In genomic region chr5:73027816-73028215, GRCh38 we compare ENCODE assay signal across 33 cellular contexts.
"Had no signal": no experiment of that assay in that cellular context is flagged by ENCODE, and none has a peak within 500 bp of the region (broad histone marks: within the 10 kb centered on the region; RNA-seq: fewer than 3 reads in every experiment).

No MANE protein-coding gene starts in this region.

- H3K9me3 Mint-ChIP-seq: activated CD4-positive, alpha-beta memory T cell treated with anti-CD3 and anti-CD28 coated beads, Interleukin-2, amount 10 ng/mL, durations not matched to agents 7 days and 5 days; activated CD4-positive, alpha-beta T cell treated with anti-CD3 and anti-CD28 coated beads, Interleukin-2, amount 10 ng/mL, durations not matched to agents 7 days and 5 days; activated naive CD4-positive, alpha-beta T cell treated with anti-CD3 and anti-CD28 coated beads, Interleukin-2, amount 10 ng/mL, durations not matched to agents 7 days and 5 days; activated naive CD4-positive, alpha-beta T cell treated with anti-CD3 and anti-CD28 coated beads, Interleukin-2, amount 50 U/mL, for 72 hours; activated naive CD8-positive, alpha-beta T cell treated with anti-CD3 and anti-CD28 coated beads, Interleukin-2, amount 10 ng/mL, durations not matched to agents 7 days and 5 days; activated T-cell treated with anti-CD3 and anti-CD28 coated beads, Interleukin-2, amount 50 U/mL, for 24 hours; activated T-cell treated with anti-CD3 and anti-CD28 coated beads, Interleukin-2, amount 50 U/mL, for 72 hours; brain; dendritic cell treated with granulocyte-macrophage colony-stimulating factor and Interleukin-4, amounts not matched to agents 40 ng/mL and 50 ng/mL, for 4 days; T-cell; T-helper 1 cell treated with Interleukin-12 subunit alpha and Interleukin-12 subunit beta and Interleukin-4 antibody, amounts not matched to agents 30 μg/mL and 1 μg/mL, for 36 hours had no signal

- H3K4me1 ChIP-seq: breast epithelium, esophagus muscularis mucosa had no signal

- ATAC-seq: activated naive CD4-positive, alpha-beta T cell treated with anti-CD3 and anti-CD28 coated beads, Interleukin-2, amount 50 U/mL, for 72 hours; activated T-cell treated with anti-CD3 and anti-CD28 coated beads, Interleukin-2, amount 50 U/mL, for 72 hours; foreskin keratinocyte; gastrocnemius medialis; heart left ventricle; T-cell had no signal

- H3K4me3 Mint-ChIP-seq: activated CD4-positive, alpha-beta memory T cell treated with anti-CD3 and anti-CD28 coated beads, Interleukin-2, amount 10 ng/mL, durations not matched to agents 7 days and 5 days; activated CD4-positive, alpha-beta T cell treated with anti-CD3 and anti-CD28 coated beads, Interleukin-2, amount 10 ng/mL, durations not matched to agents 7 days and 5 days; activated naive CD4-positive, alpha-beta T cell treated with anti-CD3 and anti-CD28 coated beads, Interleukin-2, amount 10 ng/mL, durations not matched to agents 7 days and 5 days; activated naive CD8-positive, alpha-beta T cell treated with anti-CD3 and anti-CD28 coated beads, Interleukin-2, amount 10 ng/mL, durations not matched to agents 7 days and 5 days; activated T-cell treated with anti-CD3 and anti-CD28 coated beads, Interleukin-2, amount 50 U/mL, for 24 hours; activated T-cell treated with anti-CD3 and anti-CD28 coated beads, Interleukin-2, amount 50 U/mL, for 72 hours; brain; dendritic cell treated with granulocyte-macrophage colony-stimulating factor and Interleukin-4, amounts not matched to agents 40 ng/mL and 50 ng/mL, for 4 days; T-cell; T-helper 1 cell treated with Interleukin-12 subunit alpha and Interleukin-12 subunit beta and Interleukin-4 antibody, amounts not matched to agents 30 μg/mL and 1 μg/mL, for 36 hours had no signal

- DNase-seq: activated CD4-positive, alpha-beta memory T cell treated with anti-CD3 and anti-CD28 coated beads, Interleukin-2, amount 10 ng/mL, durations not matched to agents 7 days and 5 days; activated CD4-positive, alpha-beta T cell treated with anti-CD3 and anti-CD28 coated beads for 4 hours; activated CD4-positive, alpha-beta T cell treated with anti-CD3 and anti-CD28 coated beads, Interleukin-2, amount 10 ng/mL, durations not matched to agents 7 days and 5 days; activated CD4-positive, alpha-beta T cell treated with anti-CD3 and anti-CD28 coated beads, Interleukin-2, amount 50 U/mL, for 4 hours; activated CD4-positive, CD25-positive, alpha-beta regulatory T cell; activated CD4-positive, CD25-positive, alpha-beta regulatory T cell treated with anti-CD3 and anti-CD28 coated beads, Interleukin-2, amount 50 U/mL, for 72 hours; activated CD8-positive, alpha-beta memory T cell treated with anti-CD3 and anti-CD28 coated beads, Interleukin-2, amount 50 U/mL, for 48 hours; activated gamma-delta T cell; activated naive CD4-positive, alpha-beta T cell; activated naive CD4-positive, alpha-beta T cell treated with anti-CD3 and anti-CD28 coated beads, Interleukin-2, amount 10 ng/mL, durations not matched to agents 7 days and 5 days; activated naive CD8-positive, alpha-beta T cell treated with anti-CD3 and anti-CD28 coated beads, Interleukin-2, amount 10 ng/mL, durations not matched to agents 7 days and 5 days; activated T-cell treated with anti-CD3 and anti-CD28 coated beads for 4 hours; activated T-cell treated with anti-CD3 and anti-CD28 coated beads, Interleukin-2, amount 50 U/mL, for 24 hours; activated T-cell treated with anti-CD3 and anti-CD28 coated beads, Interleukin-2, amount 50 U/mL, for 72 hours; central memory CD4-positive, alpha-beta T cell; dorsolateral prefrontal cortex; effector memory CD4-positive, alpha-beta T cell; foreskin keratinocyte; gastrocnemius medialis; glutamatergic neuron; heart left ventricle; T-cell; T-helper 9 cell; WERI-Rb-1 had no signal

- H3K27me3 ChIP-seq: ascending aorta, breast epithelium, cardiac muscle cell, dorsolateral prefrontal cortex, esophagus muscularis mucosa, foreskin keratinocyte, gastrocnemius medialis, heart left ventricle had no signal

- H3K36me3 Mint-ChIP-seq: activated naive CD4-positive, alpha-beta T cell treated with anti-CD3 and anti-CD28 coated beads, Interleukin-2, amount 10 ng/mL, durations not matched to agents 7 days and 5 days; activated naive CD4-positive, alpha-beta T cell treated with anti-CD3 and anti-CD28 coated beads, Interleukin-2, amount 50 U/mL, for 72 hours; activated naive CD8-positive, alpha-beta T cell treated with anti-CD3 and anti-CD28 coated beads, Interleukin-2, amount 10 ng/mL, durations not matched to agents 7 days and 5 days; T-cell had no signal

- H3K27ac Mint-ChIP-seq: activated CD4-positive, alpha-beta memory T cell treated with anti-CD3 and anti-CD28 coated beads, Interleukin-2, amount 10 ng/mL, durations not matched to agents 7 days and 5 days; activated CD4-positive, alpha-beta T cell treated with anti-CD3 and anti-CD28 coated beads, Interleukin-2, amount 10 ng/mL, durations not matched to agents 7 days and 5 days; activated naive CD4-positive, alpha-beta T cell treated with anti-CD3 and anti-CD28 coated beads, Interleukin-2, amount 10 ng/mL, durations not matched to agents 7 days and 5 days; activated naive CD4-positive, alpha-beta T cell treated with anti-CD3 and anti-CD28 coated beads, Interleukin-2, amount 50 U/mL, for 72 hours; activated naive CD8-positive, alpha-beta T cell treated with anti-CD3 and anti-CD28 coated beads, Interleukin-2, amount 10 ng/mL, durations not matched to agents 7 days and 5 days; activated T-cell treated with anti-CD3 and anti-CD28 coated beads, Interleukin-2, amount 50 U/mL, for 24 hours; activated T-cell treated with anti-CD3 and anti-CD28 coated beads, Interleukin-2, amount 50 U/mL, for 72 hours; brain; dendritic cell treated with granulocyte-macrophage colony-stimulating factor and Interleukin-4, amounts not matched to agents 40 ng/mL and 50 ng/mL, for 4 days; T-cell; T-helper 1 cell treated with Interleukin-12 subunit alpha and Interleukin-12 subunit beta and Interleukin-4 antibody, amounts not matched to agents 30 μg/mL and 1 μg/mL, for 36 hours had no signal

- H3K36me3 ChIP-seq: breast epithelium, cardiac muscle cell had no signal

- H3K27me3 Mint-ChIP-seq: activated CD4-positive, alpha-beta memory T cell treated with anti-CD3 and anti-CD28 coated beads, Interleukin-2, amount 10 ng/mL, durations not matched to agents 7 days and 5 days; activated naive CD4-positive, alpha-beta T cell treated with anti-CD3 and anti-CD28 coated beads, Interleukin-2, amount 10 ng/mL, durations not matched to agents 7 days and 5 days; activated naive CD8-positive, alpha-beta T cell treated with anti-CD3 and anti-CD28 coated beads, Interleukin-2, amount 10 ng/mL, durations not matched to agents 7 days and 5 days; activated T-cell treated with anti-CD3 and anti-CD28 coated beads, Interleukin-2, amount 50 U/mL, for 24 hours; dendritic cell treated with granulocyte-macrophage colony-stimulating factor and Interleukin-4, amounts not matched to agents 40 ng/mL and 50 ng/mL, for 4 days had no signal

- H3K4me1 Mint-ChIP-seq: activated CD4-positive, alpha-beta memory T cell treated with anti-CD3 and anti-CD28 coated beads, Interleukin-2, amount 10 ng/mL, durations not matched to agents 7 days and 5 days; activated CD4-positive, alpha-beta T cell treated with anti-CD3 and anti-CD28 coated beads, Interleukin-2, amount 10 ng/mL, durations not matched to agents 7 days and 5 days; activated naive CD4-positive, alpha-beta T cell treated with anti-CD3 and anti-CD28 coated beads, Interleukin-2, amount 10 ng/mL, durations not matched to agents 7 days and 5 days; activated naive CD8-positive, alpha-beta T cell treated with anti-CD3 and anti-CD28 coated beads, Interleukin-2, amount 10 ng/mL, durations not matched to agents 7 days and 5 days; T-cell had no signal

- H3K9me3 ChIP-seq: ascending aorta, breast epithelium, esophagus muscularis mucosa, gastrocnemius medialis, heart left ventricle had no signal

- H3K27ac ChIP-seq: ascending aorta, breast epithelium, cardiac muscle cell, coronary artery, dorsolateral prefrontal cortex, esophagus muscularis mucosa, foreskin keratinocyte, gastrocnemius medialis, heart left ventricle, WERI-Rb-1 had no signal

- H3K4me3 ChIP-seq: ascending aorta, breast epithelium, cardiac muscle cell, coronary artery, dorsolateral prefrontal cortex, esophagus muscularis mucosa, gastrocnemius medialis, heart left ventricle had no signal
